24 cellular contexts compared by ENCODE assay signal in genomic region chr12:89379100-89379838, GRCh38.
"Had no signal": no experiment of that assay in that cellular context is flagged by ENCODE, and none has a peak within 500 bp of the region (broad histone marks: within the 10 kb centered on the region; RNA-seq: fewer than 3 reads in every experiment).

No MANE protein-coding gene starts in this region.

- H3K36me3 ChIP-seq: esophagus muscularis mucosa, lower lobe of right lung, neutrophil, right atrium auricular region, upper lobe of left lung, WERI-Rb-1 had no signal

- H3K27me3 Mint-ChIP-seq: activated naive CD4-positive, alpha-beta T cell treated with anti-CD3 and anti-CD28 coated beads, Interleukin-2, amount 50 U/mL, for 24 hours had no signal

- H3K27ac Mint-ChIP-seq: activated CD8-positive, alpha-beta T cell treated with anti-CD3 and anti-CD28 coated beads, Interleukin-2, amount 10 ng/mL, durations not matched to agents 7 days and 5 days; activated naive CD4-positive, alpha-beta T cell treated with anti-CD3 and anti-CD28 coated beads, Interleukin-2, amount 50 U/mL, for 24 hours; naive B cell had no signal

- H3K9me3 ChIP-seq: esophagus muscularis mucosa, lower lobe of right lung, neutrophil, right atrium auricular region, SK-N-SH, upper lobe of left lung had no signal

- ATAC-seq: activated CD8-positive, alpha-beta T cell treated with anti-CD3 and anti-CD28 coated beads, Interleukin-2, amount 10 ng/mL, durations not matched to agents 7 days and 5 days; lower lobe of right lung; stimulated activated naive CD8-positive, alpha-beta T cell treated with anti-CD3 and anti-CD28 coated beads, Interleukin-15, Interleukin-2, amounts not matched to agents 100 U/mL and 50 U/mL, for 24 hours had no signal

- FAIRE-seq: colon had no signal

- H3K27ac ChIP-seq: esophagus muscularis mucosa, lower lobe of right lung, neutrophil, upper lobe of left lung, WERI-Rb-1 had no signal

- H3K4me3 Mint-ChIP-seq: activated CD8-positive, alpha-beta T cell treated with anti-CD3 and anti-CD28 coated beads, Interleukin-2, amount 10 ng/mL, durations not matched to agents 7 days and 5 days; activated naive CD4-positive, alpha-beta T cell treated with anti-CD3 and anti-CD28 coated beads, Interleukin-2, amount 50 U/mL, for 24 hours; naive B cell had no signal

- H3K27me3 ChIP-seq: esophagus muscularis mucosa, neutrophil, right atrium auricular region, upper lobe of left lung had no signal

- DNase-seq: activated CD4-positive, alpha-beta T cell treated with anti-CD3 and anti-CD28 coated beads for 48 hours; activated CD8-positive, alpha-beta memory T cell treated with anti-CD3 and anti-CD28 coated beads, Interleukin-2, amount 50 U/mL, for 4 hours; activated CD8-positive, alpha-beta T cell treated with anti-CD3 and anti-CD28 coated beads, Interleukin-2, amount 10 ng/mL, durations not matched to agents 7 days and 5 days; activated effector memory CD4-positive, alpha-beta T cell treated with anti-CD3 and anti-CD28 coated beads, Interleukin-2, amount 50 U/mL, for 16 hours; activated T-cell treated with anti-CD3 and anti-CD28 coated beads, Interleukin-2, amount 50 U/mL, for 48 hours; amniotic stem cell; hypothalamus; lower lobe of right lung; midbrain; naive B cell; SK-N-SH; stimulated activated CD4-positive, alpha-beta T cell treated with anti-CD3 and anti-CD28 coated beads, Interleukin-4, amount 100 ng/mL, for 4 hours; stimulated activated CD8-positive, alpha-beta memory T cell treated with anti-CD3 and anti-CD28 coated beads, Interleukin-4, amount 100 ng/mL, for 48 hours; stimulated activated naive CD8-positive, alpha-beta T cell treated with anti-CD3 and anti-CD28 coated beads, Interleukin-15, Interleukin-2, amounts not matched to agents 100 U/mL and 50 U/mL, for 24 hours; T-helper 1 cell; T1000; upper lobe of left lung; WERI-Rb-1 had no signal

- H3K4me3 ChIP-seq: esophagus muscularis mucosa, lower lobe of right lung, right atrium auricular region, smooth muscle cell, upper lobe of left lung had no signal

- H3K9me3 Mint-ChIP-seq: activated naive CD4-positive, alpha-beta T cell treated with anti-CD3 and anti-CD28 coated beads, Interleukin-2, amount 50 U/mL, for 24 hours; naive B cell had no signal

- H3K9ac ChIP-seq: SK-N-SH had no signal

- H3K4me2 ChIP-seq: SK-N-SH, smooth muscle cell had no signal

- H3K36me3 Mint-ChIP-seq: activated naive CD4-positive, alpha-beta T cell treated with anti-CD3 and anti-CD28 coated beads, Interleukin-2, amount 50 U/mL, for 24 hours had no signal
